In genomic region chr13:98484289-98485219, GRCh38 we compare ENCODE assay signal across 8 cellular contexts.
DNase-seq lines count a peak whose midpoint lies in the region; ATAC-seq and TF ChIP-seq lines count a peak whose summit lies in the region.

No MANE protein-coding gene starts in this region.

- H3K27me3 Mint-ChIP-seq in stimulated activated memory B cell treated with anti-CD40 and anti-IgM and Interleukin-4, amounts not matched to agents 10 μg/mL and 1 μg/mL and 100 μg/mL, for 72 hours = no peaks in the 10 kb centered on the region

- peaks cover 10% of the 10 kb centered on the region for H3K36me3 Mint-ChIP-seq in stimulated activated memory B cell treated with anti-CD40 and anti-IgM and Interleukin-4, amounts not matched to agents 10 μg/mL and 1 μg/mL and 100 μg/mL, for 72 hours

- TF ChIP-seq CTCF in epithelial cell of proximal tubule (conservative IDR thresholded peaks at IDR 0.05; ENCODE audit: low read depth, low read length) = peak; percentile 29

- H3K4me3 ChIP-seq in epithelial cell of proximal tubule (ENCODE audit: low read depth, low read length) = peak overlapping the region; percentile 27

- H3K27ac Mint-ChIP-seq in stimulated activated memory B cell treated with anti-CD40 and anti-IgM and Interleukin-4, amounts not matched to agents 10 μg/mL and 1 μg/mL and 100 μg/mL, for 72 hours = peak overlapping the region; percentile 60

- ATAC-seq in HG02642 (IDR thresholded peaks at IDR 0.05; ENCODE audit: poor library complexity, unreplicated experiment) = peak; percentile 27
- ATAC-seq in stimulated activated memory B cell treated with anti-CD40 and anti-IgM and Interleukin-4, amounts not matched to agents 10 μg/mL and 1 μg/mL and 100 μg/mL, for 72 hours = peak; percentile 22
- ATAC-seq in GM18511 (IDR thresholded peaks at IDR 0.05; ENCODE audit: unreplicated experiment) = no peak

- H3K9me3 Mint-ChIP-seq in stimulated activated memory B cell treated with anti-CD40 and anti-IgM and Interleukin-4, amounts not matched to agents 10 μg/mL and 1 μg/mL and 100 μg/mL, for 72 hours = no peaks in the 10 kb centered on the region

- H3K4me3 Mint-ChIP-seq in stimulated activated memory B cell treated with anti-CD40 and anti-IgM and Interleukin-4, amounts not matched to agents 10 μg/mL and 1 μg/mL and 100 μg/mL, for 72 hours = no peak overlapping the region

- peaks cover 91% of the 10 kb centered on the region for H3K4me1 Mint-ChIP-seq in stimulated activated memory B cell treated with anti-CD40 and anti-IgM and Interleukin-4, amounts not matched to agents 10 μg/mL and 1 μg/mL and 100 μg/mL, for 72 hours

- DNase-seq in D341Med (ENCODE audit: low spot score) = peak; percentile 74
- DNase-seq in NCI-H748 (lab: John Stamatoyannopoulos, UW; ENCODE audit: unreplicated experiment) = peak; percentile 80
- peak; percentile 68 for DNase-seq in activated CD8-positive, alpha-beta memory T cell treated with anti-CD3 and anti-CD28 coated beads, Interleukin-2, amount 50 U/mL, for 4 hours
- peak; percentile 92 for DNase-seq in epithelial cell of proximal tubule (ENCODE audit: low read depth)
- DNase-seq in myocyte (ENCODE audit: low read depth) = peak; percentile 91
